In the genomic region with DNA sequence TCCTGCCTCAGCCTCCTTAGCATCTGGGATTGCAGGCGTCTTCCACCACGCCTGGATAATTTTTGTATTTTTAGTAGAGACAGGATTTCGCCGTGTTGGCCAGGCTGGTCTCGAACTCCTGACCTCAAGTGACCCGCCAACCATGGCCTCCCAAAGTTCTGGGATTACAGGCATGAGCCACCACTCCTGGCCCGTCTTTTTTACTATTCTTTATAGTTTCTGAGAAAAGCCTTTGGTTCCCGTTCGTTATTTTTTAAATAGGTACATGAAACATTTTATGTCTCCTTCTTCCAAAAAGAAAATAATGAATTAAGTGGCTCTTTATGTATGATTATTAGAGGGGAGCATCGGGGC, we compare ENCODE assay signal across 11 cellular contexts. TPM values are rescaled to one million over a fixed set of nuclear protein-coding genes. Genes with fewer than 3 reads are reported as not detected.
DNase-seq lines count a peak whose midpoint lies in the region; ATAC-seq, FAIRE-seq and TF ChIP-seq lines count a peak whose summit lies in the region.
"Had no signal": no experiment of that assay in that cellular context is flagged by ENCODE, and none has a peak within 500 bp of the region (broad histone marks: within the 10 kb centered on the region; RNA-seq: fewer than 3 reads in every experiment).

No MANE protein-coding gene starts in this region.

- no peaks in the 10 kb centered on the region for H3K36me3 Mint-ChIP-seq in nephron progenitor cell (ENCODE audit: low read depth)

- H3K4me1 Mint-ChIP-seq in nephron progenitor cell: peaks cover 34% of the 10 kb centered on the region

- no peak for TF ChIP-seq CTCF in right atrium auricular region (IDR thresholded peaks at IDR 0.05)
- TF ChIP-seq CTCF in nephron progenitor cell (IDR thresholded peaks at IDR 0.05): no peak

- intact Hi-C loops in Right ventricle myocardium inferior (cut with DNase I): no loop called here

- H3K4me3 ChIP-seq in right atrium auricular region (peak overlapping the region in 1 of 2 donors; percentile 39), esophagus (ENCODE audit: low read depth in 1 of 2, low read length in 2 of 2) (peak overlapping the region in 1 of 2 donors; percentile 18)
- H3K4me3 ChIP-seq: lung had no signal

- H3K9me3 ChIP-seq in right atrium auricular region (no peaks in the 10 kb centered on the region), esophagus (ENCODE audit: control insufficient read depth in 2 of 2, insufficient read depth in 1 of 2, low read depth in 1 of 2, low read length in 1 of 2) (no peaks in the 10 kb centered on the region)

- H3K9me3 Mint-ChIP-seq in nephron progenitor cell: peaks cover 3% of the 10 kb centered on the region

- DNase-seq in right atrium auricular region (ENCODE audit: low spot score) (no peak), Right ventricle myocardium inferior (ENCODE audit: missing footprints) (no peak), nephron progenitor cell (peak; percentile 26), HTR-8/SVneo (ENCODE audit: insufficient read length, low spot score) (no peak), GOT3 (lab: John Stamatoyannopoulos, UW) (no peak)
- no peak for DNase-seq in activated CD4-positive, CD25-positive, alpha-beta regulatory T cell (lab: John Stamatoyannopoulos, UW)
- DNase-seq: activated T-cell treated with anti-CD3 and anti-CD28 coated beads, Interleukin-2, amount 50 U/mL, for 48 hours had no signal

- H3K4me3 Mint-ChIP-seq in nephron progenitor cell: peak overlapping the region; percentile 74

- H3K27me3 ChIP-seq in right atrium auricular region (no peaks in the 10 kb centered on the region), esophagus (ENCODE audit: control insufficient read depth in 1 of 2, insufficient read depth in 2 of 2, low read length in 2 of 2) (no peaks in the 10 kb centered on the region)

- WGBS in esophagus, 2 donors: 52 to 66% methylated on average over 10 of the region's 10 CpGs

- ATAC-seq in Right ventricle myocardium inferior (no peak), HG03159 (IDR thresholded peaks at IDR 0.05; ENCODE audit: unreplicated experiment) (no peak)

- H3K27ac Mint-ChIP-seq in nephron progenitor cell: peak overlapping the region; percentile 88

- H3K27me3 Mint-ChIP-seq in nephron progenitor cell (ENCODE audit: low read depth, poor library complexity): peaks cover 15% of the 10 kb centered on the region

- H3K36me3 ChIP-seq in right atrium auricular region: no peaks in the 10 kb centered on the region
- H3K36me3 ChIP-seq in esophagus (ENCODE audit: control insufficient read depth in 2 of 2, insufficient read depth in 2 of 2, low read length in 1 of 2): no peaks in the 10 kb centered on the region
- H3K36me3 ChIP-seq: WERI-Rb-1 had no signal

- no peak for FAIRE-seq in HTR-8/SVneo (lab: Jason Lieb, UNC)

- H3K27ac ChIP-seq in right atrium auricular region: peak overlapping the region; percentile 62 to 63
- H3K27ac ChIP-seq in esophagus (ENCODE audit: low read depth in 2 of 2, low read length in 1 of 2): peak overlapping the region; percentile 86 to 87
- H3K27ac ChIP-seq: WERI-Rb-1 had no signal

- H3K4me1 ChIP-seq in right atrium auricular region: peaks cover 0 to 12% of the 10 kb centered on the region in 2 donors
- H3K4me1 ChIP-seq in esophagus (ENCODE audit: control insufficient read depth in 2 of 2, insufficient read depth in 2 of 2, low read length in 1 of 2): no peaks in the 10 kb centered on the region

RNA-seq across cellular contexts. Expression of a gene that starts 0.6 kb away (rescaled TPM):
- not detected for total RNA-seq in right atrium auricular region
- total RNA-seq in Right ventricle myocardium inferior: not detected
- under 1 TPM; 0.16 to 0.41 TPM for polyA plus RNA-seq in esophagus
